1 cellular context compared by ENCODE assay signal in the genomic region with DNA sequence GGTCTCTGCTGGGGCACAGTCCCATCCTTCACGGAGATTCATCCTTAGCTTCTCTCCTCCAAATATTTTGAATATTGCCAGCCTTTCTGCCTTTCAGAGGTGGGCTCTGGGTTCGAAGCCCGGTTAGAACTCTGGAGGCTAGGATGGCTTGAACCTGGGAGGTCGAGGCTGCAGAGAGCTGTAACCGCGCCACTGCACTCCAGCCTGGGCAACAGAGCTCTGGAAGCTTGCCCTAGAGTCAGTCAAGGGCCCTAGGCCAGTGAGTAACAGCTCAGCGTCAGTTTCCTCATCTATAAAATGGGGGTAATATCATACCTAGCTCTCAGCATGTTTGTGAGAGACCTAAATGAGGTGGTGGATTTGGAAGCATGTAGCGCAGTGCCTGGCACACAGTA.
TF ChIP-seq lines count a peak whose summit lies in the region.

No MANE protein-coding gene starts in this region.

TF ChIP-seq in HepG2, 621 proteins besides CTCF, POLR2A, EP300 and RAD21:
- TF ChIP-seq, protein P1, sequence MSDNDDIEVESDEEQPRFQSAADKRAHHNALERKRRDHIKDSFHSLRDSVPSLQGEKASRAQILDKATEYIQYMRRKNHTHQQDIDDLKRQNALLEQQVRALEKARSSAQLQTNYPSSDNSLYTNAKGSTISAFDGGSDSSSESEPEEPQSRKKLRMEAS (IDR thresholded peaks at IDR 0.05) = no peak
- TF ChIP-seq ZNF629 (CRISPR knock-in tag; conservative IDR thresholded peaks at IDR 0.05) = 0 out of 2 replicates have a peak, but pooled peaks have one; percentile 16
TF ChIP-seq in HepG2: peak in this region for 1.
